Comparison of ENCODE assay signal across 15 cellular contexts in genomic region chr1:201675143-201675542, GRCh38.
DNase-seq lines count a peak whose midpoint lies in the region; ATAC-seq and TF ChIP-seq lines count a peak whose summit lies in the region.
"Had no signal": no experiment of that assay in that cellular context is flagged by ENCODE, and none has a peak within 500 bp of the region (broad histone marks: within the 10 kb centered on the region; RNA-seq: fewer than 3 reads in every experiment).

No MANE protein-coding gene starts in this region.

- H3K9me3 Mint-ChIP-seq in H9: peaks cover 1 to 3% of the 10 kb centered on the region in 2 experiments; a peak in 3 of 5 replicates
- H3K9me3 Mint-ChIP-seq: activated naive CD4-positive, alpha-beta T cell treated with anti-CD3 and anti-CD28 coated beads, Interleukin-2, amount 50 U/mL, for 72 hours had no signal

- H3K27me3 ChIP-seq in H9 (ENCODE audit: insufficient read depth, low read length) (no peaks in the 10 kb centered on the region), stomach (no peaks in the 10 kb centered on the region)

- peaks cover 31 to 40% of the 10 kb centered on the region in 2 experiments for H3K4me1 Mint-ChIP-seq in H9
- H3K4me1 Mint-ChIP-seq: naive B cell had no signal

- H2BK12ac ChIP-seq in H9 (ENCODE audit: insufficient read length, low read depth, low read length): no peak overlapping the region

- H3K9ac ChIP-seq in H9 (ENCODE audit: extremely low read depth, insufficient read length, low read length): no peak overlapping the region

- no peak overlapping the region for H2BK20ac ChIP-seq in H9 (ENCODE audit: low read depth, low read length, poor library complexity, severe bottlenecking)

- H2AK5ac ChIP-seq in H9 (ENCODE audit: insufficient read length, low read length): no peak overlapping the region

- no peak overlapping the region for H4K5ac ChIP-seq in H9 (ENCODE audit: insufficient read length, low read depth, low read length)

- no peak overlapping the region for H3K4me2 ChIP-seq in H9 (ENCODE audit: insufficient read depth, insufficient read length, low read length)

- no CpG with 5 or more reads among the region's 5 CpGs for WGBS in H9 (ENCODE audit: extremely low coverage, insufficient read length, low lambda C conversion rate)
- 27 to 64% (median 42%) methylated on average over 5 of the region's 5 CpGs for WGBS in stomach, 5 donors

- no peaks in the 10 kb centered on the region for H4K20me1 ChIP-seq in H9 (ENCODE audit: control insufficient read depth, insufficient read depth, insufficient read length)

- no peak overlapping the region for H3K4me3 ChIP-seq in stomach
- H3K4me3 ChIP-seq: esophagus squamous epithelium had no signal

- no peak overlapping the region for H3K23ac ChIP-seq in H9 (ENCODE audit: insufficient read length, low read depth, low read length)

- no peak overlapping the region for H2BK15ac ChIP-seq in H9 (ENCODE audit: low read depth, low read length)

- peak; percentile 88 for ATAC-seq in left ventricle myocardium superior
- no peak for ATAC-seq in HG03039 (IDR thresholded peaks at IDR 0.05; ENCODE audit: unreplicated experiment)
- ATAC-seq: activated naive CD4-positive, alpha-beta T cell treated with anti-CD3 and anti-CD28 coated beads, Interleukin-2, amount 50 U/mL, for 72 hours had no signal

- peaks cover 3% of the 10 kb centered on the region for H3K27me3 Mint-ChIP-seq in H9 (ENCODE audit: low read depth)

- H3K18ac ChIP-seq in H9 (ENCODE audit: insufficient read length, low read depth, low read length): no peak overlapping the region

- TF ChIP-seq POLR2A in stomach (IDR thresholded peaks at IDR 0.05): no peak

- H2BK5ac ChIP-seq in H9 (ENCODE audit: insufficient read length, low read length): no peak overlapping the region

- intact Hi-C loops in left ventricle myocardium superior (cut with micrococcal nuclease) (no loop called here), stomach (cut with DNase I; ENCODE audit: low total_unique reads) (no loop called here)

- H3K23me2 ChIP-seq in H9 (ENCODE audit: insufficient read length, low read depth, low read length, poor library complexity, severe bottlenecking): no peaks in the 10 kb centered on the region

- H3K4ac ChIP-seq in H9 (ENCODE audit: low read depth, low read length): no peak overlapping the region

- no peak overlapping the region for H2BK120ac ChIP-seq in H9 (ENCODE audit: low read depth, low read length, poor library complexity, severe bottlenecking)

- no peak overlapping the region for H3K27ac ChIP-seq in H9 (ENCODE audit: insufficient read length, low read depth, low read length)
- peak overlapping the region in 2 of 5 donors; percentile 75 to 76 for H3K27ac ChIP-seq in stomach

- H3K79me1 ChIP-seq in H9 (ENCODE audit: insufficient read depth, low read depth, low read length, poor library complexity, severe bottlenecking): no peaks in the 10 kb centered on the region

- no peak for TF ChIP-seq EP300 in stomach (IDR thresholded peaks at IDR 0.05)

- H3K4me1 ChIP-seq in H9 (ENCODE audit: insufficient read depth, low read length) (peaks cover 12% of the 10 kb centered on the region; the same call in 1 of the 2 replicates), stomach (peaks cover 26 to 53% (median 43%) of the 10 kb centered on the region in 4 donors)

- no peaks in the 10 kb centered on the region for H3K9me3 ChIP-seq in H9 (ENCODE audit: control insufficient read depth, low read depth, low read length)
- H3K9me3 ChIP-seq in stomach: no peaks in the 10 kb centered on the region
- H3K9me3 ChIP-seq: esophagus squamous epithelium had no signal

- H3K27ac Mint-ChIP-seq in H9: peak overlapping the region in 2 of 3 experiments; percentile 2 to 23; a peak in 2 of 7 replicates

- H3K79me2 ChIP-seq in H9 (ENCODE audit: insufficient read depth, low read length): no peaks in the 10 kb centered on the region

- H4K8ac ChIP-seq in H9 (replicated peaks; ENCODE audit: insufficient read length, low read depth, low read length): no peak overlapping the region

- no peak overlapping the region for H2AFZ ChIP-seq in H9 (ENCODE audit: low read length)

- no peak overlapping the region for H4K91ac ChIP-seq in H9 (ENCODE audit: insufficient read length, low read depth, low read length)

- TF ChIP-seq CTCF in H9 (conservative IDR thresholded peaks at IDR 0.05): no peak
- TF ChIP-seq CTCF in stomach (IDR thresholded peaks at IDR 0.05): no peak

- H3K4me3 Mint-ChIP-seq in H9: no peak overlapping the region

- H3K36me3 Mint-ChIP-seq in H9 (ENCODE audit: insufficient read depth in 1 of 3, low read depth in 3 of 3): peaks cover 0 to 4% (median 1%) of the 10 kb centered on the region in 3 experiments; a peak in 3 of 7 replicates
- H3K36me3 Mint-ChIP-seq: naive B cell had no signal

- no peak overlapping the region for H3K56ac ChIP-seq in H9 (ENCODE audit: insufficient read length, low read depth, low read length)

- no peak overlapping the region for H3T11ph ChIP-seq in H9 (ENCODE audit: low read length)

- DNase-seq in H9: no peak
- DNase-seq in UCSD-AML1 (lab: John Stamatoyannopoulos, UW; ENCODE audit: unreplicated experiment): peak; percentile 69
- DNase-seq in left ventricle myocardium superior: peak; percentile 81
- DNase-seq in stomach: peak; percentile 31
- no peak for DNase-seq in NCI-H345 treated with DMSO at 0.1 percent for 48 hours (lab: John Stamatoyannopoulos, UW; ENCODE audit: unreplicated experiment)
- DNase-seq in amniotic stem cell (lab: John Stamatoyannopoulos, UW): no peak
- DNase-seq: activated CD4-positive, CD25-positive, alpha-beta regulatory T cell; activated CD8-positive, alpha-beta memory T cell treated with anti-CD3 and anti-CD28 coated beads, Interleukin-2, amount 50 U/mL, for 48 hours; cerebellar nuclear complex; esophagus squamous epithelium; naive B cell; NCI-H1048; NCI-H524 treated with DMSO at 0.1 percent for 48 hours had no signal

- no peaks in the 10 kb centered on the region for H3K36me3 ChIP-seq in stomach
- H3K36me3 ChIP-seq: esophagus squamous epithelium had no signal

- no peak overlapping the region for H3K14ac ChIP-seq in H9 (ENCODE audit: insufficient read depth, low read length)

Comparison
In these comparisons a context has a peak if more than half of its experiments do, and no peak if none do; other contexts are left out.
1. DNase-seq: peak in UCSD-AML1 (single experiment), left ventricle myocardium superior (single experiment) and stomach (single experiment); none in H9 (single experiment), NCI-H345 treated with DMSO at 0.1 percent for 48 hours (single experiment) and amniotic stem cell (single experiment).